In the genomic region with DNA sequence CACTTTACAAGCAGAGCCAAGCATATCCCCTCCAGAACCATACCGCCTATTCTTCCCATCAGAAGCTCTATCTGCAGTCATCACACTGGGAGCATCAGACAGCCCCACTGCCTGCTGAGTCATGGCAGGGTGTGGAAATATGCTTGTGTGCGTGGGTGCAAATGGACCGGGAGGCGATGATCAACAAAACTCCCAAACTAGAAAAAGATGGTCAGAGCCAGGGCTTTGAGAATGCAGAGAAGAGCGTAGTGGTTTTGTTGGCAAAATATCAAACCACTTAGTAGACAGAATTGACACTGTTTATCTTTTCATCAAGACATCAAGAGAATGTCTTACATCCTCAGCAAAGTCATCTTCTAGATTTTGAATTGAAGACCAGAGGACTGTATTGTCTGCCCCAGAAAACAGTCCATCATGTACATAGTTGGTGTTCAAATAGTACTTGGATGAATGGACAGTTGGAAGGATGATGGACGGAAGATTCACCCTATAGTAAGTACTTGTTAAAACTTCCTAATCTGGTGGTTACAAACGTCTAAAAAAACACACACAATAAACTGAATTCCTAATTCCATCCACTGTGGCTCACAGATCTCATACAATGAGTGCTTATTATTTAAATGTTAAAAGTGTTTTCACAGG, we compare ENCODE assay signal across 10 cellular contexts. TPM values are rescaled to one million over a fixed set of nuclear protein-coding genes. Genes with fewer than 3 reads are reported as not detected.
DNase-seq lines count a peak whose midpoint lies in the region; ATAC-seq and TF ChIP-seq lines count a peak whose summit lies in the region.
"Had no signal": no experiment of that assay in that cellular context is flagged by ENCODE, and none has a peak within 500 bp of the region (broad histone marks: within the 10 kb centered on the region; RNA-seq: fewer than 3 reads in every experiment).

No MANE protein-coding gene starts in this region.

- no peaks in the 10 kb centered on the region for H3K9me3 Mint-ChIP-seq in activated CD4-positive, alpha-beta T cell treated with anti-CD3 and anti-CD28 coated beads for 36 hours (ENCODE audit: low read depth)
- H3K9me3 Mint-ChIP-seq: naive B cell had no signal

- peak; percentile 65 for DNase-seq in activated CD4-positive, alpha-beta T cell treated with anti-CD3 and anti-CD28 coated beads for 36 hours
- DNase-seq in activated CD4-positive, alpha-beta T cell treated with anti-CD3 and anti-CD28 coated beads, Interleukin-2, amount 50 U/mL, for 1 hour: no peak
- DNase-seq in activated T-cell treated with anti-CD3 and anti-CD28 coated beads for 24 hours (ENCODE audit: low read depth) (peak; percentile 33), left ventricle myocardium superior (no peak), NCI-H345 treated with DMSO at 0.1 percent for 48 hours (lab: John Stamatoyannopoulos, UW; ENCODE audit: unreplicated experiment) (no peak), ascending aorta (ENCODE audit: low spot score in 2 of 2) (no peak), left colon (no peak)
- peak; percentile 9 for DNase-seq in stimulated activated naive CD4-positive, alpha-beta T cell treated with Interleukin-2 at 50 U/mL for 16 hours (lab: John Stamatoyannopoulos, UW)
- DNase-seq: naive B cell had no signal

- no peak overlapping the region for H3K4me3 Mint-ChIP-seq in activated CD4-positive, alpha-beta T cell treated with anti-CD3 and anti-CD28 coated beads for 36 hours
- H3K4me3 Mint-ChIP-seq: naive B cell had no signal

- no peak overlapping the region for H3K4me3 ChIP-seq in ascending aorta

- H3K27me3 Mint-ChIP-seq in activated CD4-positive, alpha-beta T cell treated with anti-CD3 and anti-CD28 coated beads for 36 hours: peaks cover 7% of the 10 kb centered on the region

- CTCF ChIA-PET in activated CD4-positive, alpha-beta T cell treated with anti-CD3 and anti-CD28 coated beads for 36 hours (lab: Charles Lee): interaction anchor here (1.2 to 1.8 kb wide), 5 partner anchors 13 to 215 kb away, joined by 3 to 5 read pairs (median 5); no protein-coding TSS in a partner anchor

- no peaks in the 10 kb centered on the region for H3K27me3 ChIP-seq in ascending aorta

- H3K4me1 ChIP-seq in ascending aorta: no peaks in the 10 kb centered on the region

- no peak overlapping the region for H3K27ac Mint-ChIP-seq in activated CD4-positive, alpha-beta T cell treated with anti-CD3 and anti-CD28 coated beads for 36 hours

- H3K36me3 ChIP-seq in ascending aorta: no peaks in the 10 kb centered on the region

- H3K36me3 Mint-ChIP-seq in activated CD4-positive, alpha-beta T cell treated with anti-CD3 and anti-CD28 coated beads for 36 hours (ENCODE audit: low read depth): no peaks in the 10 kb centered on the region
- H3K36me3 Mint-ChIP-seq: naive B cell had no signal

- POLR2A ChIA-PET in activated CD4-positive, alpha-beta T cell treated with anti-CD3 and anti-CD28 coated beads for 36 hours (lab: Charles Lee): interaction anchor here (0.7 kb wide), 1 partner anchor 799 kb away, joined by 3 read pairs; no protein-coding TSS in a partner anchor

- peak; percentile 63 for ATAC-seq in activated CD4-positive, alpha-beta T cell treated with anti-CD3 and anti-CD28 coated beads for 36 hours
- ATAC-seq in left ventricle myocardium superior: peak; percentile 29
- no peak for ATAC-seq in left colon

- H3K27ac ChIP-seq in ascending aorta: no peak overlapping the region

- no peak for TF ChIP-seq CTCF in ascending aorta (IDR thresholded peaks at IDR 0.05)

- H3K9me3 ChIP-seq in ascending aorta: no peaks in the 10 kb centered on the region

- H3K4me1 Mint-ChIP-seq in activated CD4-positive, alpha-beta T cell treated with anti-CD3 and anti-CD28 coated beads for 36 hours: peaks cover 20% of the 10 kb centered on the region

- intact Hi-C loops in activated CD4-positive, alpha-beta T cell treated with anti-CD3 and anti-CD28 coated beads for 36 hours (cut with DNase I, micrococcal nuclease): loop anchor here (1.0 to 10.0 kb wide), 2 partner anchors 95 to 98 kb away; no protein-coding TSS in a partner anchor
- intact Hi-C loops in left ventricle myocardium superior (cut with micrococcal nuclease) (loop anchor here (5.0 to 10.0 kb wide), 2 partner anchors 115 to 213 kb away; no protein-coding TSS in a partner anchor), ascending aorta (cut with DNase I) (no loop called here), left colon (cut with DNase I, micrococcal nuclease) (loop anchor here (10.0 kb wide), 2 partner anchors 115 to 215 kb away; no protein-coding TSS in a partner anchor)

RNA-seq across cellular contexts. Expression of a gene that starts 54.9 kb away (rescaled TPM):
- under 1 TPM in 1 of 2 experiments, not detected in 1; 0.07 TPM for total RNA-seq in activated CD4-positive, alpha-beta T cell treated with anti-CD3 and anti-CD28 coated beads for 36 hours
- total RNA-seq in left ventricle myocardium superior: 275 TPM
- 1,026 TPM for total RNA-seq in ascending aorta
- 10 to 100 TPM; 42.8 to 48.5 TPM for total RNA-seq in left colon
- total RNA-seq: A673 had no signal

Comparison
In these comparisons a context has a peak if more than half of its experiments do, and no peak if none do; other contexts are left out.
1. DNase-seq: peak in activated CD4-positive, alpha-beta T cell treated with anti-CD3 and anti-CD28 coated beads for 36 hours (single experiment), activated T-cell treated with anti-CD3 and anti-CD28 coated beads for 24 hours (single experiment) and stimulated activated naive CD4-positive, alpha-beta T cell treated with Interleukin-2 at 50 U/mL for 16 hours (single experiment); none in activated CD4-positive, alpha-beta T cell treated with anti-CD3 and anti-CD28 coated beads, Interleukin-2, amount 50 U/mL, for 1 hour (single experiment), left ventricle myocardium superior (single experiment), NCI-H345 treated with DMSO at 0.1 percent for 48 hours (single experiment), ascending aorta (0 of 2) and left colon (0 of 2).
2. RNA of a gene that starts 54.9 kb away (total RNA-seq): 1,026 TPM in ascending aorta (single experiment), 275 TPM in left ventricle myocardium superior (single experiment) and 42.8 to 48.5 TPM in left colon; 0.07 TPM in activated CD4-positive, alpha-beta T cell treated with anti-CD3 and anti-CD28 coated beads for 36 hours; every median in the first group is over 10 times any median in the second.